In the genomic region with DNA sequence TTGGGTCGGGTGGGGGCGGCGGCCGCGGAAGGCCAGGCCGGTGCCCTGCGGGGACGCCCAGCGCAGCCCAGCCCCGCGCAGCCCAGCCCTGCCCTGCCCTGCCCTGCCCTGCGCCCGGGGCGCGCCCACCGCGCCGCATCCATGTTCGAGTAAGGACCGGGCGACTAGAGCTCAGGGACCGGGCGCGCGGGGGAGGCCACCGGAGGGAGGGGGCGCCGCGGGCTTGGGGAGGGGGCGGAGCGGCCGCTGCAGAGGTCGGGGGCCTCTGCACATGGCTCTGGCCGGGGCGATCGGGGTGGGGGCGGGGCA, we compare ENCODE assay signal across 8 cellular contexts. TPM values are rescaled to one million over a fixed set of nuclear protein-coding genes. Genes with fewer than 3 reads are reported as not detected.
A peak's percentile ranks its signal among the peaks of the same experiment; 100 is the strongest.
DNase-seq lines count a peak whose midpoint lies in the region; ATAC-seq and TF ChIP-seq lines count a peak whose summit lies in the region.

No MANE protein-coding gene starts in this region.

- DNase-seq in PC-3 (no peak), esophagus muscularis mucosa (ENCODE audit: extremely low spot score) (no peak), retinal pigment epithelial cell (ENCODE audit: low read depth) (no peak), NCI-H2196 treated with DMSO at 0.1 percent for 48 hours (lab: John Stamatoyannopoulos, UW; ENCODE audit: unreplicated experiment) (no peak), GM10248 (ENCODE audit: extremely low spot score) (no peak), inferior parietal cortex (ENCODE audit: extremely low spot score) (no peak)

- H2AFZ ChIP-seq in PC-3 (ENCODE audit: low read length), result no peak overlapping the region

- H3K27me3 ChIP-seq in DOHH2 (ENCODE audit: control insufficient read depth, low read length) (no peaks in the 10 kb centered on the region), PC-3 (ENCODE audit: low read length) (no peaks in the 10 kb centered on the region), esophagus muscularis mucosa (no peaks in the 10 kb centered on the region)

- ATAC-seq in PC-3, result no peak; the same call in 1 of the 2 replicates
- no peak for ATAC-seq in GM21529 (IDR thresholded peaks at IDR 0.05; ENCODE audit: unreplicated experiment)

- H4K20me1 ChIP-seq in DOHH2 (ENCODE audit: control insufficient read depth, insufficient read depth, low read depth, low read length) (peaks cover 26% of the 10 kb centered on the region), PC-3 (ENCODE audit: low read length) (no peaks in the 10 kb centered on the region)

- H3K4me3 ChIP-seq in DOHH2 (ENCODE audit: low read length), result peak overlapping the region; percentile 96
- H3K4me3 ChIP-seq in PC-3 (ENCODE audit: low read length), result peak overlapping the region; percentile 72
- peak overlapping the region; percentile 97 to 99 (median 98) for H3K4me3 ChIP-seq in esophagus muscularis mucosa
- peak overlapping the region; percentile 75 for H3K4me3 ChIP-seq in retinal pigment epithelial cell (ENCODE audit: low read length)

- BruUV-seq in PC-3 (replicated peaks; lab: Mats Ljungman, UMichigan), result no TSS peak

- no peaks in the 10 kb centered on the region for H3K9me3 ChIP-seq in DOHH2 (ENCODE audit: control insufficient read depth, insufficient read depth, low read length)
- H3K9me3 ChIP-seq in PC-3 (ENCODE audit: low read length), result no peaks in the 10 kb centered on the region
- no peaks in the 10 kb centered on the region for H3K9me3 ChIP-seq in esophagus muscularis mucosa

- H3K27ac ChIP-seq in DOHH2 (ENCODE audit: low read depth, low read length) (peak overlapping the region; percentile 78), PC-3 (ENCODE audit: low read length) (no peak overlapping the region), esophagus muscularis mucosa (replicated peaks in 1 of 4) (peak overlapping the region; percentile 93 to 100 (median 99))

- no peak for TF ChIP-seq EP300 in esophagus muscularis mucosa (IDR thresholded peaks at IDR 0.05)

- H3K4me2 ChIP-seq in DOHH2 (ENCODE audit: low read length) (peak overlapping the region; percentile 92), PC-3 (ENCODE audit: low read length) (peak overlapping the region; percentile 83; the same call in 1 of the 2 replicates)

- H3K36me3 ChIP-seq in DOHH2 (ENCODE audit: control insufficient read depth, low read length) (peaks cover 44% of the 10 kb centered on the region), PC-3 (ENCODE audit: low read depth, low read length) (no peaks in the 10 kb centered on the region), esophagus muscularis mucosa (peaks cover 0 to 22% (median 4%) of the 10 kb centered on the region in 4 donors)

- POLR2A ChIA-PET in PC-3 (lab: Charles Lee; ENCODE audit: unreplicated experiment) (interaction anchor here (0.6 kb wide), 1 partner anchor 145 kb away, joined by 4 read pairs; no protein-coding TSS in a partner anchor), GM10248 (lab: Yijun Ruan, JAX) (interaction anchor here (1.1 kb wide), 1 partner anchor 10 kb away, joined by 5 read pairs; no protein-coding TSS in a partner anchor)

- H3K9me2 ChIP-seq in DOHH2 (replicated peaks; ENCODE audit: control insufficient read depth, low read length), result no peaks in the 10 kb centered on the region
- H3K9me2 ChIP-seq in PC-3 (replicated peaks; ENCODE audit: low read length), result no peaks in the 10 kb centered on the region

- WGBS in esophagus muscularis mucosa, result no CpG with 5 or more reads among the region's 37 CpGs

- peaks cover 19% of the 10 kb centered on the region for H3F3A ChIP-seq in DOHH2 (ENCODE audit: control insufficient read depth, insufficient read depth)
- no peaks in the 10 kb centered on the region for H3F3A ChIP-seq in PC-3 (ENCODE audit: low read length, unreplicated experiment)

- TF ChIP-seq CTCF in DOHH2 (IDR thresholded peaks at IDR 0.05; ENCODE audit: low read depth, low read length, poor library complexity, severe bottlenecking) (no peak), PC-3 (conservative IDR thresholded peaks at IDR 0.05; ENCODE audit: low read depth, low read length) (no peak), esophagus muscularis mucosa (IDR thresholded peaks at IDR 0.05) (no peak), retinal pigment epithelial cell (conservative IDR thresholded peaks at IDR 0.05; ENCODE audit: low read depth, low read length) (no peak), GM10248 (IDR thresholded peaks at IDR 0.05; ENCODE audit: control extremely low read depth, extremely low read depth, low read depth, missing control alignments) (no peak)

- H3K4me1 ChIP-seq in DOHH2 (ENCODE audit: control insufficient read depth, low read length), result peaks cover 62% of the 10 kb centered on the region
- H3K4me1 ChIP-seq in PC-3 (ENCODE audit: insufficient read depth, low read length), result peaks cover 16% of the 10 kb centered on the region
- H3K4me1 ChIP-seq in esophagus muscularis mucosa, result peaks cover 62 to 74% (median 69%) of the 10 kb centered on the region in 4 donors

- H3K79me2 ChIP-seq in DOHH2 (ENCODE audit: control insufficient read depth, low read length), result peaks cover 58% of the 10 kb centered on the region
- H3K79me2 ChIP-seq in PC-3 (ENCODE audit: low read length), result peaks cover 45% of the 10 kb centered on the region

- TF ChIP-seq POLR2A in esophagus muscularis mucosa (IDR thresholded peaks at IDR 0.05; ENCODE audit: low read depth), result no peak

- peak overlapping the region; percentile 77 for H3K9ac ChIP-seq in PC-3 (ENCODE audit: low read length)

- intact Hi-C loops in PC-3 (cut with micrococcal nuclease), result no loop called here
- intact Hi-C loops in esophagus muscularis mucosa (cut with DNase I), result no loop called here

- CTCF ChIA-PET in PC-3 (lab: Charles Lee), result no interaction called here
- CTCF ChIA-PET in GM10248 (lab: Yijun Ruan, JAX), result interaction anchor here (1.0 to 2.2 kb wide), 2 partner anchors 9 to 28 kb away, joined by 4 to 6 read pairs; no protein-coding TSS in a partner anchor

RNA-seq across cellular contexts. Expression of a gene that starts 0.2 kb away (rescaled TPM):
- total RNA-seq in PC-3 (2014; rRNA removed) (24.8 and 32.8 TPM in 2 replicates), esophagus muscularis mucosa (10 to 100 TPM; 27.8 to 55.3 (median 52.1) TPM)

RNA-seq across cellular contexts. Expression of a gene that starts 30.0 kb away (rescaled TPM):
- 1.7 TPM in 2 replicates for total RNA-seq in PC-3 (2014; rRNA removed)
- 10 to 100 TPM in 3 of 4 donors, 1 to 10 TPM in 1; 8.3 to 15.7 (median 12.8) TPM for total RNA-seq in esophagus muscularis mucosa

RNA-seq across cellular contexts. Expression of a gene that starts 36.3 kb away (rescaled TPM):
- total RNA-seq in PC-3 (2014; rRNA removed) (5.8 and 6.3 TPM in 2 replicates), esophagus muscularis mucosa (1 to 10 TPM; 4.6 to 8.4 (median 6.4) TPM)

RNA-seq across cellular contexts. Expression of a gene that starts 41.2 kb away (rescaled TPM):
- total RNA-seq in PC-3 (2014; rRNA removed), result 0.18 TPM in 1 of 2 replicates, not detected in the other
- total RNA-seq in esophagus muscularis mucosa, result under 1 TPM in 3 of 4 donors, not detected in 1; 0.33 to 0.86 (median 0.58) TPM
